8 cellular contexts compared by ENCODE assay signal in the genomic region with DNA sequence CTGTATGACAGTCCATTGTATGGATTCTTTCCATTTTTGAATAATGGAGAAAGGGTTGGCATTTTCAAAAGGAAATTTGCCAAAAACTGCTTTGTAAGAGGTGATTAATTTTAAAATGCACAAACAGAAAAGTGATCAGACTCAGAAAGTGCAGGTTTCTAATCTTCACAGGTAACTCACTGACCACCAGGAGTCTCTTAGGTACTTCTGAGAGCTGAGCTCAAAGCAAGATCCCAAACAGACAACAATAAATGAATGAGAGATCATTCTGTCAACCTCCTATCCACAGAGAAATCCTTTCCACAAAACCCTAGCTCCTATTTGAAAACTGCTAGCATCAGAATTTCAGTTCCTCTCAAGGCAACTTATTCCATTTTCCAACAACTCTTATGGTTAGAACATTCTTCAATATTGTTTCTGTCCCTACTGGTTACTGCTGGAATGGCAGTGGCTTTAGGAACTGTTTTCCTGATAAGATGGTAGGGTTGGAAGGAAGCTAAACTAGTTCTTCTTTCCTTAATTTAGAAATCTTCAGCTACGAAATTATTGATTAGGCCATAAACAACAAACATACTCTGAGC. TPM values are rescaled to one million over a fixed set of nuclear protein-coding genes. Genes with fewer than 3 reads are reported as not detected.
DNase-seq lines count a peak whose midpoint lies in the region; ATAC-seq, FAIRE-seq and TF ChIP-seq lines count a peak whose summit lies in the region.

No MANE protein-coding gene starts in this region.

- H3K27me3 ChIP-seq in keratinocyte (ENCODE audit: control insufficient read depth, extremely low read depth, insufficient read depth, low read length) = no peaks in the 10 kb centered on the region

- no peak overlapping the region for H3K27ac ChIP-seq in keratinocyte (ENCODE audit: control insufficient read depth, insufficient read depth, low read length)

- H3K4me1 ChIP-seq in keratinocyte (ENCODE audit: control insufficient read depth, extremely low read depth, insufficient read depth, low read length) = peaks cover 15% of the 10 kb centered on the region

- no peaks in the 10 kb centered on the region for H4K20me1 ChIP-seq in keratinocyte (ENCODE audit: control insufficient read depth, extremely low read depth, insufficient read depth, low read length)

- H3K9ac ChIP-seq in keratinocyte (ENCODE audit: control insufficient read depth, extremely low read depth, insufficient read depth, low read length) = no peak overlapping the region

- H3K79me2 ChIP-seq in keratinocyte (ENCODE audit: control insufficient read depth, insufficient read depth, low read length) = no peaks in the 10 kb centered on the region

- ATAC-seq in GM18868 (IDR thresholded peaks at IDR 0.05; ENCODE audit: unreplicated experiment) = no peak
- ATAC-seq in HG03342 (IDR thresholded peaks at IDR 0.05; ENCODE audit: unreplicated experiment) = no peak
- ATAC-seq in HG02610 (IDR thresholded peaks at IDR 0.05; ENCODE audit: unreplicated experiment) = no peak
- no peak for ATAC-seq in HG03442 (IDR thresholded peaks at IDR 0.05; ENCODE audit: unreplicated experiment)

- no peaks in the 10 kb centered on the region for H3K36me3 ChIP-seq in keratinocyte (ENCODE audit: control insufficient read depth in 2 of 2, extremely low read depth in 1 of 2, insufficient read depth in 2 of 2, low read length in 2 of 2)

- no peak overlapping the region for H3K4me3 ChIP-seq in GM12864 (ENCODE audit: low read depth, low read length)
- no peak overlapping the region for H3K4me3 ChIP-seq in WI38 (ENCODE audit: low read depth, low read length)
- H3K4me3 ChIP-seq in keratinocyte (ENCODE audit: control insufficient read depth in 2 of 3, extremely low read depth in 1 of 3, insufficient read depth in 2 of 3, low read depth in 1 of 3, low read length in 3 of 3) = no peak overlapping the region

- DNase-seq in ACHN (peak; percentile 56), GM12864 (ENCODE audit: low read depth) (no peak), keratinocyte (ENCODE audit: low read depth, low spot score) (no peak)

- in situ Hi-C loops in ACHN (cut with HindIII; ENCODE audit: low pct_ligation_motif_present, low pct_unique_long_range_greater_than_20kb, low sequenced_read_pairs) = no loop called here

- peak overlapping the region; percentile 37 for H2AFZ ChIP-seq in keratinocyte (ENCODE audit: control insufficient read depth, low read length)

- dilution Hi-C loops in keratinocyte (cut with MboI; ENCODE audit: extremely low pct_ligation_motif_present, low sequenced_read_pairs) = no loop called here

- no peaks in the 10 kb centered on the region for H3K9me1 ChIP-seq in keratinocyte (ENCODE audit: control insufficient read depth, extremely low read depth, insufficient read depth, low read length)

- no peaks in the 10 kb centered on the region for H3K9me3 ChIP-seq in keratinocyte (ENCODE audit: control insufficient read depth, low read depth, low read length)

- FAIRE-seq in keratinocyte (lab: Jason Lieb, UNC) = peak; percentile 67

- TF ChIP-seq CTCF in GM12864 (IDR thresholded peaks at IDR 0.05; ENCODE audit: low read depth, low read length, missing control alignments) (peak; percentile 44), WI38 (IDR thresholded peaks at IDR 0.05; ENCODE audit: low read depth, low read length) (peak; percentile 42; the same call in 1 of the 2 replicates), keratinocyte (optimal IDR thresholded peaks at IDR 0.05 in 1 of 3, IDR thresholded peaks at IDR 0.05 in 1 of 3, conservative IDR thresholded peaks at IDR 0.05 in 1 of 3; ENCODE audit: extremely low read depth in 1 of 3, insufficient read depth in 2 of 3, low read length in 3 of 3) (peak in 2 of 3 experiments; percentile 65 to 75)

- H3K4me2 ChIP-seq in keratinocyte (ENCODE audit: control insufficient read depth, extremely low read depth, insufficient read depth, low read depth, low read length) = no peak overlapping the region

RNA-seq across cellular contexts. Expression of gene HAAO, which starts 20.6 kb away (rescaled TPM):
- 0.05 to 0.08 TPM in 2 of 3 replicates, not detected in the other for polyA plus RNA-seq in keratinocyte
- not detected for polyA plus RNA-seq in keratinocyte (2011; ENCODE audit: low read depth)
- polyA plus RNA-seq in keratinocyte (2011; cell fraction: cytosol; rRNA removed) = not detected in 2 replicates
- not detected in 2 replicates for polyA plus RNA-seq in keratinocyte (2011; cell fraction: nucleus; rRNA removed)
- not detected in 2 replicates for polyA plus RNA-seq in keratinocyte (2012; ENCODE audit: low replicate concordance)
- 0.62 TPM in 1 of 3 replicates, not detected in the others for polyA minus RNA-seq in keratinocyte
- not detected for polyA minus RNA-seq in keratinocyte (2011; cell fraction: cytosol; rRNA and poly(A)+ RNA removed)
- polyA minus RNA-seq in keratinocyte (2011; cell fraction: nucleus; rRNA and poly(A)+ RNA removed) = not detected in 2 replicates

RNA-seq across cellular contexts. Expression of gene OXER1, which starts 49.1 kb away (rescaled TPM):
- polyA plus RNA-seq in keratinocyte = not detected in 3 replicates
- polyA plus RNA-seq in keratinocyte (2011; ENCODE audit: low read depth) = not detected
- polyA plus RNA-seq in keratinocyte (2011; cell fraction: cytosol; rRNA removed) = not detected in 2 replicates
- polyA plus RNA-seq in keratinocyte (2011; cell fraction: nucleus; rRNA removed) = not detected in 2 replicates
- polyA plus RNA-seq in keratinocyte (2012; ENCODE audit: low replicate concordance) = 0.08 TPM in 1 of 2 replicates, not detected in the other
- polyA minus RNA-seq in keratinocyte = not detected in 3 replicates
- polyA minus RNA-seq in keratinocyte (2011; cell fraction: cytosol; rRNA and poly(A)+ RNA removed) = not detected
- not detected in 2 replicates for polyA minus RNA-seq in keratinocyte (2011; cell fraction: nucleus; rRNA and poly(A)+ RNA removed)
